Comparison of ENCODE assay signal across 24 cellular contexts in the genomic region with DNA sequence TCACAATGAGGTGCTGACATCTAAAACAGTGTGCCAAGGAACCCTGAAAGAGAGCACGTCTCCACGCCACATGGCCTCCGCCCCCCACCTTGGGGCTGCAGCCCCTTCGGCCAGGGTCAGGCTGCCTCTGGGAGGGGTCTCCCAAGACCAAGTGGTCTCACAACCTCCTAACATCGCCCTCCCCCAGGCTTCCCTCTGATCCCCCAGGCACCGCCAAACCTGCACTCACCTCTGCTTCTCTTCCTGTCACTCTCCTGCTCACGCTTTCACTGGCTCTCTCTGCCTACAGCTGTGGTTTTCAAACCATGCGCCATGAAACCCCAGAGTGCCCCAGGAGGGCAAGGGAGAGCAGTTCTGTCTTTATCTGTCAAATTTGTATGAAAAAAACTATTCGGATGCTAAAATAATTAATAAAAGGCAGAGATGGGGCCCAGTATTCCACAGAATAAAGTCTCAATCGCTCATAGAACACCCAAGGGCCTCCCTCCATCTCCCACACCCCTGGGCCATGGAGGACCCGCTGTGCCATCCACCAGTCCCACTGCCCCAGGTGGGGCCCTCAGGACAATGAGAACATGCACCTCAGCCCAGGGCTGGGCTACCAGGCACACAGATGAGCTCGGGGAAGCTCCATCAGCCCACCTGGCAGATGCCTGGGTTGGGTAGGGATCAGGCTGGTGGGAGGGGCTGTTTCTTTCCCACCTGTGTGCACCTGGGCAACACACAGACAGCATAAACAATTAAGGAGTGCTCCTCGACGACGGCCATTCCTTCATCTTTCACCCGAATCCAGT. TPM values are rescaled to one million over a fixed set of nuclear protein-coding genes. Genes with fewer than 3 reads are reported as not detected.
DNase-seq lines count a peak whose midpoint lies in the region; ATAC-seq, FAIRE-seq and TF ChIP-seq lines count a peak whose summit lies in the region.
"Had no signal": no experiment of that assay in that cellular context is flagged by ENCODE, and none has a peak within 500 bp of the region (broad histone marks: within the 10 kb centered on the region; RNA-seq: fewer than 3 reads in every experiment).

No MANE protein-coding gene starts in this region.

- H3K9ac ChIP-seq in PC-3 (ENCODE audit: low read length) = no peak overlapping the region

- no TSS peak for BruUV-seq in PC-3 (replicated peaks; lab: Mats Ljungman, UMichigan)

- peaks cover 94% of the 10 kb centered on the region for H3K79me2 ChIP-seq in PC-3 (ENCODE audit: low read length)

- H3K27ac Mint-ChIP-seq in memory B cell = no peak overlapping the region
- H3K27ac Mint-ChIP-seq in activated naive CD8-positive, alpha-beta T cell treated with anti-CD3 and anti-CD28 coated beads, Interleukin-2, amount 50 U/mL, for 24 hours = no peak overlapping the region
- H3K27ac Mint-ChIP-seq: immature natural killer cell had no signal

- no peaks in the 10 kb centered on the region for H3F3A ChIP-seq in PC-3 (ENCODE audit: low read length, unreplicated experiment)

- peak overlapping the region; percentile 60 for H3K4me3 Mint-ChIP-seq in memory B cell
- H3K4me3 Mint-ChIP-seq in activated naive CD8-positive, alpha-beta T cell treated with anti-CD3 and anti-CD28 coated beads, Interleukin-2, amount 50 U/mL, for 24 hours = no peak overlapping the region
- H3K4me3 Mint-ChIP-seq: immature natural killer cell had no signal

- H3K4me1 Mint-ChIP-seq in memory B cell = peaks cover 19% of the 10 kb centered on the region
- peaks cover 2% of the 10 kb centered on the region for H3K4me1 Mint-ChIP-seq in activated naive CD8-positive, alpha-beta T cell treated with anti-CD3 and anti-CD28 coated beads, Interleukin-2, amount 50 U/mL, for 24 hours
- H3K4me1 Mint-ChIP-seq: immature natural killer cell had no signal

- POLR2A ChIA-PET in PC-3 (lab: Charles Lee; ENCODE audit: unreplicated experiment) = no interaction called here

- peaks cover under 1% of the 10 kb centered on the region for H3K4me1 ChIP-seq in cardiac muscle cell (ENCODE audit: low read depth)
- no peaks in the 10 kb centered on the region for H3K4me1 ChIP-seq in PC-3 (ENCODE audit: insufficient read depth, low read length)

- H3K36me3 Mint-ChIP-seq in memory B cell = no peaks in the 10 kb centered on the region
- H3K36me3 Mint-ChIP-seq in activated naive CD8-positive, alpha-beta T cell treated with anti-CD3 and anti-CD28 coated beads, Interleukin-2, amount 50 U/mL, for 24 hours (ENCODE audit: low read depth) = no peaks in the 10 kb centered on the region
- H3K36me3 Mint-ChIP-seq: immature natural killer cell had no signal

- no peak for FAIRE-seq in H54 (lab: Jason Lieb, UNC)
- FAIRE-seq: pancreas had no signal

- H3K9me3 ChIP-seq in cardiac muscle cell (ENCODE audit: low read depth) (no peaks in the 10 kb centered on the region), PC-3 (ENCODE audit: low read length) (no peaks in the 10 kb centered on the region)
- H3K9me3 ChIP-seq: heart right ventricle, pancreas had no signal

- H3K27ac ChIP-seq in cardiac muscle cell (peak overlapping the region; percentile 39), PC-3 (ENCODE audit: low read length) (no peak overlapping the region)

- TF ChIP-seq CTCF in cardiac muscle cell (IDR thresholded peaks at IDR 0.05; ENCODE audit: low read depth, low read length) (no peak), PC-3 (conservative IDR thresholded peaks at IDR 0.05; ENCODE audit: low read depth, low read length) (no peak)

- intact Hi-C loops in Right ventricle myocardium inferior (cut with DNase I) = no loop called here
- intact Hi-C loops in PC-3 (cut with micrococcal nuclease) = no loop called here

- H4K20me1 ChIP-seq in PC-3 (ENCODE audit: low read length) = peaks cover 10% of the 10 kb centered on the region

- ATAC-seq in Right ventricle myocardium inferior (no peak), HG03432 (IDR thresholded peaks at IDR 0.05; ENCODE audit: unreplicated experiment) (peak; percentile 68), memory B cell (ENCODE audit: low read depth) (peak; percentile 87), PC-3 (no peak)
- ATAC-seq in activated naive CD8-positive, alpha-beta T cell treated with anti-CD3 and anti-CD28 coated beads, Interleukin-2, amount 50 U/mL, for 24 hours = no peak
- ATAC-seq: heart right ventricle, pancreas had no signal

- H3K4me3 ChIP-seq in cardiac muscle cell = no peak overlapping the region
- H3K4me3 ChIP-seq in PC-3 (ENCODE audit: low read length) = no peak overlapping the region
- H3K4me3 ChIP-seq: heart right ventricle, lung, pancreas, skin epidermis had no signal

- H3K4me2 ChIP-seq in PC-3 (ENCODE audit: low read length) = no peak overlapping the region

- TF ChIP-seq POLR2A in H54 (IDR thresholded peaks at IDR 0.05; ENCODE audit: low read depth, low read length) = no peak

- no peaks in the 10 kb centered on the region for H3K27me3 ChIP-seq in cardiac muscle cell
- no peaks in the 10 kb centered on the region for H3K27me3 ChIP-seq in PC-3 (ENCODE audit: low read length)
- H3K27me3 ChIP-seq: heart right ventricle, pancreas had no signal

- no peaks in the 10 kb centered on the region for H3K9me3 Mint-ChIP-seq in memory B cell
- H3K9me3 Mint-ChIP-seq in activated naive CD8-positive, alpha-beta T cell treated with anti-CD3 and anti-CD28 coated beads, Interleukin-2, amount 50 U/mL, for 24 hours = no peaks in the 10 kb centered on the region
- H3K9me3 Mint-ChIP-seq: immature natural killer cell had no signal

- DNase-seq in cardiac muscle cell (ENCODE audit: low read depth in 1 of 2, low spot score in 1 of 2) (no peak), Right ventricle myocardium inferior (ENCODE audit: missing footprints) (no peak), memory B cell (ENCODE audit: low spot score in 2 of 2) (no peak), cerebellar nuclear complex (lab: John Stamatoyannopoulos, UW) (no peak), PC-3 (no peak), H54 (ENCODE audit: insufficient read length, low spot score) (no peak)
- DNase-seq in activated naive CD8-positive, alpha-beta T cell treated with anti-CD3 and anti-CD28 coated beads, Interleukin-2, amount 50 U/mL, for 24 hours = no peak
- DNase-seq: 8988T; activated CD4-positive, alpha-beta T cell treated with anti-CD3 and anti-CD28 coated beads for 48 hours; activated CD8-positive, alpha-beta memory T cell treated with anti-CD3 and anti-CD28 coated beads, Interleukin-2, amount 50 U/mL, for 4 hours; activated effector memory CD4-positive, alpha-beta T cell treated with Interleukin-2 at 50 U/mL for 16 hours; amniotic stem cell; GF-D8; H7; heart right ventricle; immature natural killer cell; MM.1S; NCI-H1694; RPMI8226; stimulated activated CD4-positive, alpha-beta T cell treated with anti-CD3 and anti-CD28 coated beads, Interleukin-4, amount 100 ng/mL, for 1 hour had no signal

- H3K36me3 ChIP-seq in cardiac muscle cell (no peaks in the 10 kb centered on the region), PC-3 (ENCODE audit: low read depth, low read length) (no peaks in the 10 kb centered on the region)
- H3K36me3 ChIP-seq: heart right ventricle, pancreas had no signal

- H2AFZ ChIP-seq in PC-3 (ENCODE audit: low read length) = no peak overlapping the region

- H3K9me2 ChIP-seq in PC-3 (replicated peaks; ENCODE audit: low read length) = no peaks in the 10 kb centered on the region

- peaks cover 2% of the 10 kb centered on the region for H3K27me3 Mint-ChIP-seq in memory B cell
- H3K27me3 Mint-ChIP-seq in activated naive CD8-positive, alpha-beta T cell treated with anti-CD3 and anti-CD28 coated beads, Interleukin-2, amount 50 U/mL, for 24 hours = no peaks in the 10 kb centered on the region

- CTCF ChIA-PET in PC-3 (lab: Charles Lee) = no interaction called here

RNA-seq across cellular contexts. Expression of gene CYFIP1, which starts 21.5 kb away (rescaled TPM):
- total RNA-seq in cardiac muscle cell = 36.7 and 38.7 TPM in 2 replicates
- polyA plus RNA-seq in cardiac muscle cell = 32.9 and 39.1 TPM in 2 replicates
- 32.1 TPM for total RNA-seq in Right ventricle myocardium inferior
- total RNA-seq in PC-3 (2014; rRNA removed) = 80.3 and 85.4 TPM in 2 replicates

Comparison
In these comparisons a context has a peak if more than half of its experiments do, and no peak if none do; other contexts are left out.
1. ATAC-seq: peak in HG03432 (single experiment) and memory B cell (single experiment); none in Right ventricle myocardium inferior (single experiment), PC-3 (single experiment) and activated naive CD8-positive, alpha-beta T cell treated with anti-CD3 and anti-CD28 coated beads, Interleukin-2, amount 50 U/mL, for 24 hours (single experiment).